Comparison of ENCODE assay signal across 11 cellular contexts in the genomic region with DNA sequence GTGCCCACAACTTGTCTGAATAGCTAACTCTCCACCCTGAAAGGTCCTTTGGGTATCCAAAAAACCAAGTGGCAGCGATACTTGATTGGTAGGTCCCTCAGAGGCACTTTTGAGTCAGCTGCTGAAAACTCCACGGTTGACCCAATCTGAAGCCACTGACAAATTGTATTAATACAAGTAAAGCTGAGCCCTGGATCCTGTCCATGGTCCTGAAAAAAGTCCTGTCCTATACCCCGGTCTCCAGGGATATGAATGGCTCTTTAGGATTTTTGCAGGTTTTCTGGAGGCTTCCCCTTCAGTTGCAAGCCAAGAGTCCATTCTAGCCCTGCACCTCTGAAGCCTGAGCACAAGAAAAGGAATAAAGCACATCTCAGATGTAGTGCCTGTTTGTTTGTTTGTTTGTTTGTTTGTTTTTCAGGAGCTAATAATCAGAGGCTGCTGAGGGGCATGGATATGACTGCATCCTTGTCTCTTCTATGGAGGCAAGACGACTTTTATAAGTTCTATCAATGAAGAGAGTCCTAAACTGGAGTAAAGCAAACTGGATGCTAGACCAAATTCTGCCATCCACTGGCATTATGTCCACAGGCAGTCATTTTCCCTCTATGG. TPM values are rescaled to one million over a fixed set of nuclear protein-coding genes. Genes with fewer than 3 reads are reported as not detected.
DNase-seq lines count a peak whose midpoint lies in the region; ATAC-seq lines count a peak whose summit lies in the region.
"Had no signal": no experiment of that assay in that cellular context is flagged by ENCODE, and none has a peak within 500 bp of the region (broad histone marks: within the 10 kb centered on the region; RNA-seq: fewer than 3 reads in every experiment).

No MANE protein-coding gene starts in this region.

- H3K79me1 ChIP-seq in trophoblast cell (ENCODE audit: low read length), result no peaks in the 10 kb centered on the region

- no peak overlapping the region for H3K23ac ChIP-seq in trophoblast cell (ENCODE audit: low read length)

- H2BK5ac ChIP-seq in trophoblast cell (ENCODE audit: low read depth, low read length, poor library complexity), result no peak overlapping the region

- H3K4me3 Mint-ChIP-seq in activated CD4-positive, alpha-beta memory T cell treated with anti-CD3 and anti-CD28 coated beads, Interleukin-2, amount 10 ng/mL, durations not matched to agents 7 days and 5 days, result no peak overlapping the region
- H3K4me3 Mint-ChIP-seq in activated CD4-positive, alpha-beta memory T cell treated with anti-CD3 and anti-CD28 coated beads for 36 hours, result no peak overlapping the region
- H3K4me3 Mint-ChIP-seq: CD4-positive, alpha-beta T cell; T-cell had no signal

- CTCF ChIA-PET in activated CD4-positive, alpha-beta memory T cell treated with anti-CD3 and anti-CD28 coated beads, Interleukin-2, amount 10 ng/mL, durations not matched to agents 7 days and 5 days (lab: Charles Lee), result interaction anchor here (0.8 to 1.6 kb wide), 3 partner anchors 13 to 61 kb away, joined by 3 to 5 read pairs (median 3); no protein-coding TSS in a partner anchor
- CTCF ChIA-PET in activated CD4-positive, alpha-beta memory T cell treated with anti-CD3 and anti-CD28 coated beads for 36 hours (lab: Charles Lee), result interaction anchor here (1.2 to 1.6 kb wide), 2 partner anchors 13 to 16 kb away, joined by 5 to 12 read pairs; no protein-coding TSS in a partner anchor

- peak; percentile 44 for DNase-seq in activated CD4-positive, alpha-beta memory T cell treated with anti-CD3 and anti-CD28 coated beads, Interleukin-2, amount 10 ng/mL, durations not matched to agents 7 days and 5 days
- no peak for DNase-seq in activated CD4-positive, alpha-beta memory T cell treated with anti-CD3 and anti-CD28 coated beads for 36 hours
- DNase-seq in NCI-H1048 (lab: John Stamatoyannopoulos, UW) (peak; percentile 9), ecto neural progenitor cell (ENCODE audit: low spot score) (peak; percentile 70), trophoblast cell (peak; percentile 37 to 78), NCI-H526 (lab: John Stamatoyannopoulos, UW) (no peak)

- no peak overlapping the region for H3K4ac ChIP-seq in trophoblast cell (ENCODE audit: low read depth, low read length)

- no peaks in the 10 kb centered on the region for H3K9me3 Mint-ChIP-seq in activated CD4-positive, alpha-beta memory T cell treated with anti-CD3 and anti-CD28 coated beads, Interleukin-2, amount 10 ng/mL, durations not matched to agents 7 days and 5 days
- no peaks in the 10 kb centered on the region for H3K9me3 Mint-ChIP-seq in activated CD4-positive, alpha-beta memory T cell treated with anti-CD3 and anti-CD28 coated beads for 36 hours
- H3K9me3 Mint-ChIP-seq: CD4-positive, alpha-beta T cell; T-cell had no signal

- H4K12ac ChIP-seq in trophoblast cell (ENCODE audit: low read depth, low read length), result no peak overlapping the region

- no peak overlapping the region for H4K8ac ChIP-seq in trophoblast cell (ENCODE audit: low read depth, low read length)

- POLR2A ChIA-PET in activated CD4-positive, alpha-beta memory T cell treated with anti-CD3 and anti-CD28 coated beads, Interleukin-2, amount 10 ng/mL, durations not matched to agents 7 days and 5 days (lab: Charles Lee), result no interaction called here
- POLR2A ChIA-PET in activated CD4-positive, alpha-beta memory T cell treated with anti-CD3 and anti-CD28 coated beads for 36 hours (lab: Charles Lee), result interaction anchor here (1.3 kb wide), 1 partner anchor 14 kb away, joined by 3 read pairs; no protein-coding TSS in a partner anchor

- H3K4me1 ChIP-seq in trophoblast cell (ENCODE audit: control insufficient read depth in 1 of 2, insufficient read depth in 2 of 2, low read length in 2 of 2), result peaks cover 4 to 6% of the 10 kb centered on the region in 2 experiments

- no peak overlapping the region for H3K4me2 ChIP-seq in trophoblast cell (ENCODE audit: low read length)

- no peak overlapping the region for H3K9ac ChIP-seq in trophoblast cell (ENCODE audit: low read length)

- H3K14ac ChIP-seq in trophoblast cell (ENCODE audit: low read length), result no peak overlapping the region

- no peak overlapping the region for H3K4me3 ChIP-seq in trophoblast cell (ENCODE audit: low read depth, low read length)

- no peaks in the 10 kb centered on the region for H3K79me2 ChIP-seq in trophoblast cell (ENCODE audit: control insufficient read depth, insufficient read depth, low read length, poor library complexity)

- no peaks in the 10 kb centered on the region for H3K36me3 Mint-ChIP-seq in activated CD4-positive, alpha-beta memory T cell treated with anti-CD3 and anti-CD28 coated beads, Interleukin-2, amount 10 ng/mL, durations not matched to agents 7 days and 5 days (ENCODE audit: low read depth)
- no peaks in the 10 kb centered on the region for H3K36me3 Mint-ChIP-seq in activated CD4-positive, alpha-beta memory T cell treated with anti-CD3 and anti-CD28 coated beads for 36 hours
- H3K36me3 Mint-ChIP-seq: T-cell had no signal

- no peak overlapping the region for H3K18ac ChIP-seq in trophoblast cell (ENCODE audit: low read length)

- ATAC-seq in HG02610 (IDR thresholded peaks at IDR 0.05; ENCODE audit: unreplicated experiment) (no peak), HG03442 (IDR thresholded peaks at IDR 0.05; ENCODE audit: unreplicated experiment) (no peak)
- ATAC-seq: T-cell had no signal

- H2BK120ac ChIP-seq in trophoblast cell (ENCODE audit: insufficient read depth, low read length, poor library complexity), result no peak overlapping the region

- peaks cover 9% of the 10 kb centered on the region for H3K4me1 Mint-ChIP-seq in activated CD4-positive, alpha-beta memory T cell treated with anti-CD3 and anti-CD28 coated beads, Interleukin-2, amount 10 ng/mL, durations not matched to agents 7 days and 5 days
- H3K4me1 Mint-ChIP-seq in activated CD4-positive, alpha-beta memory T cell treated with anti-CD3 and anti-CD28 coated beads for 36 hours (ENCODE audit: low read depth), result peaks cover 3% of the 10 kb centered on the region

- H2AK5ac ChIP-seq in trophoblast cell (ENCODE audit: low read length), result no peak overlapping the region

- H3K36me3 ChIP-seq in trophoblast cell (ENCODE audit: control insufficient read depth in 1 of 2, insufficient read depth in 2 of 2, low read length in 2 of 2), result no peaks in the 10 kb centered on the region

- H3K27ac ChIP-seq in trophoblast cell (ENCODE audit: low read depth, low read length), result no peak overlapping the region

- H2BK12ac ChIP-seq in trophoblast cell (ENCODE audit: low read length), result no peak overlapping the region

- peaks cover 3% of the 10 kb centered on the region for H3K9me3 ChIP-seq in trophoblast cell (ENCODE audit: insufficient read depth, low read depth, low read length)

- H3K27me3 ChIP-seq in trophoblast cell (ENCODE audit: insufficient read depth, low read length), result peaks cover 35% of the 10 kb centered on the region

- no peak overlapping the region for H2AFZ ChIP-seq in trophoblast cell (ENCODE audit: insufficient read depth, low read length, poor library complexity)

- intact Hi-C loops in activated CD4-positive, alpha-beta memory T cell treated with anti-CD3 and anti-CD28 coated beads for 36 hours (cut with micrococcal nuclease), result no loop called here

- no peak overlapping the region for H3K27ac Mint-ChIP-seq in activated CD4-positive, alpha-beta memory T cell treated with anti-CD3 and anti-CD28 coated beads, Interleukin-2, amount 10 ng/mL, durations not matched to agents 7 days and 5 days
- H3K27ac Mint-ChIP-seq in activated CD4-positive, alpha-beta memory T cell treated with anti-CD3 and anti-CD28 coated beads for 36 hours, result no peak overlapping the region
- H3K27ac Mint-ChIP-seq: CD4-positive, alpha-beta T cell had no signal

- H3K27me3 Mint-ChIP-seq in activated CD4-positive, alpha-beta memory T cell treated with anti-CD3 and anti-CD28 coated beads, Interleukin-2, amount 10 ng/mL, durations not matched to agents 7 days and 5 days, result peaks cover 55% of the 10 kb centered on the region
- peaks cover 45% of the 10 kb centered on the region for H3K27me3 Mint-ChIP-seq in activated CD4-positive, alpha-beta memory T cell treated with anti-CD3 and anti-CD28 coated beads for 36 hours

- H4K91ac ChIP-seq in trophoblast cell (ENCODE audit: low read depth, low read length), result no peak overlapping the region

- WGBS in trophoblast cell (ENCODE audit: extremely low coverage, insufficient coverage, insufficient read length), result no CpG with 5 or more reads among the region's 4 CpGs

RNA-seq across cellular contexts. Expression of gene SLC12A5, which starts 1.7 kb away (rescaled TPM):
- total RNA-seq in activated CD4-positive, alpha-beta memory T cell treated with anti-CD3 and anti-CD28 coated beads, Interleukin-2, amount 10 ng/mL, durations not matched to agents 7 days and 5 days, result under 1 TPM in 1 of 2 experiments, not detected in 1; 0.53 TPM
- under 1 TPM in 1 of 2 experiments, not detected in 1; 0.97 TPM for total RNA-seq in activated CD4-positive, alpha-beta memory T cell treated with anti-CD3 and anti-CD28 coated beads for 36 hours
- polyA plus RNA-seq in trophoblast cell (2013), result 19.7 and 21.1 TPM in 2 replicates
- total RNA-seq: skeletal muscle tissue had no signal

RNA-seq across cellular contexts. Expression of gene MMP9, which starts 18.6 kb away (rescaled TPM):
- total RNA-seq in activated CD4-positive, alpha-beta memory T cell treated with anti-CD3 and anti-CD28 coated beads, Interleukin-2, amount 10 ng/mL, durations not matched to agents 7 days and 5 days, result under 1 TPM; 0.13 to 0.15 TPM
- total RNA-seq in activated CD4-positive, alpha-beta memory T cell treated with anti-CD3 and anti-CD28 coated beads for 36 hours, result under 1 TPM; 0.10 to 0.12 TPM
- polyA plus RNA-seq in trophoblast cell (2013), result 68.2 and 72.5 TPM in 2 replicates

RNA-seq across cellular contexts. Expression of gene ZNF335, which starts 55.3 kb away (rescaled TPM):
- total RNA-seq in activated CD4-positive, alpha-beta memory T cell treated with anti-CD3 and anti-CD28 coated beads, Interleukin-2, amount 10 ng/mL, durations not matched to agents 7 days and 5 days, result 10 to 100 TPM; 35.7 to 36.7 TPM
- 10 to 100 TPM; 24.1 to 26.0 TPM for total RNA-seq in activated CD4-positive, alpha-beta memory T cell treated with anti-CD3 and anti-CD28 coated beads for 36 hours
- polyA plus RNA-seq in trophoblast cell (2013), result 15.7 and 15.8 TPM in 2 replicates

Comparison
In these comparisons a context has a peak if more than half of its experiments do, and no peak if none do; other contexts are left out.
1. DNase-seq: peak in activated CD4-positive, alpha-beta memory T cell treated with anti-CD3 and anti-CD28 coated beads, Interleukin-2, amount 10 ng/mL, durations not matched to agents 7 days and 5 days (single experiment), NCI-H1048 (single experiment), ecto neural progenitor cell (single experiment) and trophoblast cell (2 of 2); none in activated CD4-positive, alpha-beta memory T cell treated with anti-CD3 and anti-CD28 coated beads for 36 hours (single experiment) and NCI-H526 (0 of 2).